Comparison of ENCODE assay signal across 1 cellular context in genomic region chr4:4859010-4859798, GRCh38.
TF ChIP-seq lines count a peak whose summit lies in the region.

Gene MSX1 (plus strand): TSS chr4:4859665. CDS start chr4:4859900, 235 bp downstream.

TF ChIP-seq in HepG2, 621 proteins besides CTCF, POLR2A, EP300 and RAD21 (continued from another document and continues in another):
- TF ChIP-seq ZNF235 (CRISPR knock-in tag; IDR thresholded peaks at IDR 0.05; ENCODE audit: borderline replicate concordance) (no peak), ZNF317 (CRISPR knock-in tag; IDR thresholded peaks at IDR 0.05) (0 out of 2 replicates have a peak, but pooled peaks have one; percentile 24), ZFAT (CRISPR knock-in tag; conservative IDR thresholded peaks at IDR 0.05) (no peak), SKIL (CRISPR knock-in tag; IDR thresholded peaks at IDR 0.05; ENCODE audit: borderline replicate concordance) (no peak), KDM5B (CRISPR knock-in tag; IDR thresholded peaks at IDR 0.05; ENCODE audit: borderline replicate concordance) (peak; percentile 56; the same call in 1 of the 2 replicates), CAMTA2 (CRISPR knock-in tag; IDR thresholded peaks at IDR 0.05; ENCODE audit: borderline replicate concordance) (no peak), THAP11 (CRISPR knock-in tag; IDR thresholded peaks at IDR 0.05) (0 out of 2 replicates have a peak, but pooled peaks have one; percentile 19), POGZ (CRISPR knock-in tag; IDR thresholded peaks at IDR 0.05) (peak; percentile 49; the same call in 1 of the 2 replicates), HMGXB4 (CRISPR knock-in tag; IDR thresholded peaks at IDR 0.05; ENCODE audit: borderline replicate concordance in 1 of 2, low read depth in 1 of 2) (peak; percentile 59 to 69; a peak in 2 of 4 replicates), SNAPC2 (CRISPR knock-in tag; IDR thresholded peaks at IDR 0.05) (no peak), NR2F2 (IDR thresholded peaks at IDR 0.05; ENCODE audit: borderline replicate concordance, low read depth) (no peak), BORCS8-MEF2B (CRISPR knock-in tag; IDR thresholded peaks at IDR 0.05) (0 out of 2 replicates have a peak, but pooled peaks have one; percentile 50), ZKSCAN5 (CRISPR knock-in tag; IDR thresholded peaks at IDR 0.05) (no peak), FOXA1 (IDR thresholded peaks at IDR 0.05) (no peak), FOXA1 (CRISPR knock-in tag; IDR thresholded peaks at IDR 0.05) (no peak), YEATS4 (CRISPR knock-in tag; IDR thresholded peaks at IDR 0.05; ENCODE audit: borderline replicate concordance) (0 out of 2 replicates have a peak, but pooled peaks have one; percentile 50), MXD3 (CRISPR knock-in tag; IDR thresholded peaks at IDR 0.05) (0 out of 2 replicates have a peak, but pooled peaks have one; percentile 26), GATAD2A (CRISPR knock-in tag; IDR thresholded peaks at IDR 0.05) (no peak), ZNF740 (CRISPR knock-in tag; IDR thresholded peaks at IDR 0.05) (no peak; the same call in none of the 2 replicates), CERS6 (CRISPR knock-in tag; IDR thresholded peaks at IDR 0.05) (no peak), MNT (IDR thresholded peaks at IDR 0.05) (no peak), ZFP62 (CRISPR knock-in tag; IDR thresholded peaks at IDR 0.05) (no peak), ZNF30 (CRISPR knock-in tag; IDR thresholded peaks at IDR 0.05) (no peak), ZSCAN5A (CRISPR knock-in tag; IDR thresholded peaks at IDR 0.05; ENCODE audit: borderline replicate concordance) (no peak), MEIS2 (CRISPR knock-in tag; IDR thresholded peaks at IDR 0.05) (no peak), ATF2 (CRISPR knock-in tag; IDR thresholded peaks at IDR 0.05) (peak; percentile 15), ZMYM3 (CRISPR knock-in tag; IDR thresholded peaks at IDR 0.05) (no peak), ZHX2 (IDR thresholded peaks at IDR 0.05; ENCODE audit: low read depth) (no peak), ZHX2 (CRISPR knock-in tag; IDR thresholded peaks at IDR 0.05; ENCODE audit: borderline replicate concordance) (no peak), POLR2AphosphoS5 (IDR thresholded peaks at IDR 0.05; ENCODE audit: low read depth, low read length) (peak; percentile 82), RARG (CRISPR knock-in tag; IDR thresholded peaks at IDR 0.05; ENCODE audit: low read depth) (no peak), PRDM15 (CRISPR knock-in tag; IDR thresholded peaks at IDR 0.05) (no peak), ZNF296 (CRISPR knock-in tag; conservative IDR thresholded peaks at IDR 0.05) (no peak), CENPX (CRISPR knock-in tag; IDR thresholded peaks at IDR 0.05) (no peak), ZNF230 (CRISPR knock-in tag; IDR thresholded peaks at IDR 0.05) (no peak), ZNF430 (CRISPR knock-in tag; IDR thresholded peaks at IDR 0.05) (peak; percentile 68; the same call in 1 of the 2 replicates), HHEX (CRISPR knock-in tag; IDR thresholded peaks at IDR 0.05) (no peak), DR1 (CRISPR knock-in tag; IDR thresholded peaks at IDR 0.05) (peak; percentile 94), MAZ (IDR thresholded peaks at IDR 0.05; ENCODE audit: borderline replicate concordance, low read depth, low read length) (peak; percentile 58; the same call in 1 of the 2 replicates), MAZ (CRISPR knock-in tag; IDR thresholded peaks at IDR 0.05; ENCODE audit: low read depth) (no peak; the same call in 1 of the 2 replicates), HNRNPLL (IDR thresholded peaks at IDR 0.05; ENCODE audit: low read depth, low read length, poor library complexity, severe bottlenecking) (peak; percentile 35), ZNF556 (CRISPR knock-in tag; IDR thresholded peaks at IDR 0.05; ENCODE audit: borderline replicate concordance) (no peak), HOXA5 (CRISPR knock-in tag; IDR thresholded peaks at IDR 0.05) (0 out of 2 replicates have a peak, but pooled peaks have one; percentile 57), RBFOX2 (IDR thresholded peaks at IDR 0.05; ENCODE audit: low read depth, low read length) (peak; percentile 87)
